Comparison of ENCODE assay signal across 10 cellular contexts in genomic region chr18:8890957-8891464, GRCh38.
DNase-seq lines count a peak whose midpoint lies in the region; ATAC-seq and TF ChIP-seq lines count a peak whose summit lies in the region.
"Had no signal": no experiment of that assay in that cellular context is flagged by ENCODE, and none has a peak within 500 bp of the region (broad histone marks: within the 10 kb centered on the region; RNA-seq: fewer than 3 reads in every experiment).

No MANE protein-coding gene starts in this region.

- H3K27ac ChIP-seq in hepatocyte, result peak overlapping the region; percentile 54
- H3K27ac ChIP-seq: BLaER1 treated with 17β-estradiol and CSF1 and Interleukin-3, amounts not matched to agents 10 nM and 100 nM had no signal

- peaks cover 5% of the 10 kb centered on the region for H3K36me3 Mint-ChIP-seq in type B pancreatic cell

- WGBS in hepatocyte (ENCODE audit: low lambda C conversion rate, missing lambda C conversion rate), result 34% methylated on average over 4 of the region's 4 CpGs

- DNase-seq in NCI-H2171 treated with DMSO at 0.1 percent for 48 hours (lab: John Stamatoyannopoulos, UW), result peak; percentile 38
- DNase-seq in NCI-H2171 (lab: John Stamatoyannopoulos, UW), result no peak
- peak; percentile 81 for DNase-seq in hepatocyte (ENCODE audit: low spot score)
- DNase-seq in type B pancreatic cell (ENCODE audit: extremely low spot score, unreplicated experiment), result no peak
- no peak for DNase-seq in posterior vena cava (ENCODE audit: low spot score)
- DNase-seq: cerebellar nuclear complex had no signal

- no peaks in the 10 kb centered on the region for H4K20me1 ChIP-seq in hepatocyte (ENCODE audit: insufficient read depth, poor library complexity, severe bottlenecking)
- H4K20me1 ChIP-seq: BLaER1 treated with 17β-estradiol and CSF1 and Interleukin-3, amounts not matched to agents 10 nM and 100 nM had no signal

- H3K4me3 Mint-ChIP-seq in type B pancreatic cell, result peak overlapping the region; percentile 30

- H3K9me3 Mint-ChIP-seq in type B pancreatic cell, result peaks cover under 1% of the 10 kb centered on the region

- H3K27me3 ChIP-seq in hepatocyte, result no peaks in the 10 kb centered on the region
- H3K27me3 ChIP-seq: BLaER1 treated with 17β-estradiol and CSF1 and Interleukin-3, amounts not matched to agents 10 nM and 100 nM had no signal

- H2AFZ ChIP-seq in hepatocyte, result no peak overlapping the region

- no peak overlapping the region for H3K4me3 ChIP-seq in hepatocyte
- H3K4me3 ChIP-seq: BLaER1 treated with 17β-estradiol and CSF1 and Interleukin-3, amounts not matched to agents 10 nM and 100 nM had no signal

- no peaks in the 10 kb centered on the region for H3K9me3 ChIP-seq in hepatocyte (ENCODE audit: low read depth)

- intact Hi-C loops in posterior vena cava (cut with DNase I), result no loop called here

- peaks cover 5% of the 10 kb centered on the region for H3K4me1 ChIP-seq in hepatocyte (ENCODE audit: insufficient read depth)
- H3K4me1 ChIP-seq: BLaER1 treated with 17β-estradiol and CSF1 and Interleukin-3, amounts not matched to agents 10 nM and 100 nM had no signal

- TF ChIP-seq CTCF in hepatocyte (IDR thresholded peaks at IDR 0.05; ENCODE audit: poor library complexity) (no peak), type B pancreatic cell (conservative IDR thresholded peaks at IDR 0.05) (no peak)

- no peaks in the 10 kb centered on the region for H3K27me3 Mint-ChIP-seq in type B pancreatic cell

- H3K36me3 ChIP-seq in hepatocyte (replicated peaks; ENCODE audit: insufficient read depth, low read depth), result no peaks in the 10 kb centered on the region
- H3K36me3 ChIP-seq: BLaER1 treated with 17β-estradiol and CSF1 and Interleukin-3, amounts not matched to agents 10 nM and 100 nM had no signal

- peaks cover 12% of the 10 kb centered on the region for H3K4me1 Mint-ChIP-seq in type B pancreatic cell (ENCODE audit: unreplicated experiment)

- H3K79me2 ChIP-seq in hepatocyte, result no peaks in the 10 kb centered on the region

- peak overlapping the region; percentile 76 for H3K27ac Mint-ChIP-seq in type B pancreatic cell

- no peak overlapping the region for H3K4me2 ChIP-seq in hepatocyte
- H3K4me2 ChIP-seq: BLaER1 treated with 17β-estradiol and CSF1 and Interleukin-3, amounts not matched to agents 10 nM and 100 nM had no signal

- H3K9me2 ChIP-seq in hepatocyte (replicated peaks; ENCODE audit: insufficient read depth), result no peaks in the 10 kb centered on the region

- ATAC-seq in SK-N-SH treated with all-trans-retinoic acid at 6 μM for 48 hours, result peak; percentile 98
- ATAC-seq in GM21390 (IDR thresholded peaks at IDR 0.05; ENCODE audit: unreplicated experiment), result no peak
- no peak for ATAC-seq in GM21515 (IDR thresholded peaks at IDR 0.05; ENCODE audit: unreplicated experiment)

TF ChIP-seq in SK-N-SH treated with all-trans-retinoic acid at 6 μM for 48 hours, 23 proteins besides CTCF, POLR2A, EP300 and RAD21:
- no peak for TF ChIP-seq ZFP30 (CRISPR knock-in tag; IDR thresholded peaks at IDR 0.05)
- TF ChIP-seq ZNF8 (CRISPR knock-in tag; IDR thresholded peaks at IDR 0.05), result peak; percentile 44; the same call in 1 of the 2 replicates
- TF ChIP-seq CSRNP3 (CRISPR knock-in tag; IDR thresholded peaks at IDR 0.05), result no peak
- TF ChIP-seq CREB5 (CRISPR knock-in tag; IDR thresholded peaks at IDR 0.05; ENCODE audit: low read depth), result peak; percentile 74
- TF ChIP-seq CSDC2 (CRISPR knock-in tag; IDR thresholded peaks at IDR 0.05), result no peak
- no peak for TF ChIP-seq POU6F1 (CRISPR knock-in tag; IDR thresholded peaks at IDR 0.05; ENCODE audit: borderline replicate concordance, low read depth)
- peak; percentile 81 for TF ChIP-seq ISL1 (CRISPR knock-in tag; IDR thresholded peaks at IDR 0.05)
- no peak for TF ChIP-seq OSR1 (CRISPR knock-in tag; IDR thresholded peaks at IDR 0.05)

Comparison
In these comparisons a context has a peak if more than half of its experiments do, and no peak if none do; other contexts are left out.
1. DNase-seq: peak in NCI-H2171 treated with DMSO at 0.1 percent for 48 hours (single experiment) and hepatocyte (single experiment); none in NCI-H2171 (single experiment), type B pancreatic cell (single experiment) and posterior vena cava (single experiment).